9 cellular contexts compared by ENCODE assay signal in genomic region chr9:104969116-104969515, GRCh38. TPM values are rescaled to one million over a fixed set of nuclear protein-coding genes. Genes with fewer than 3 reads are reported as not detected.
A peak's percentile ranks its signal among the peaks of the same experiment; 100 is the strongest.
DNase-seq lines count a peak whose midpoint lies in the region; ATAC-seq and TF ChIP-seq lines count a peak whose summit lies in the region.
"Had no signal": no experiment of that assay in that cellular context is flagged by ENCODE, and none has a peak within 500 bp of the region (broad histone marks: within the 10 kb centered on the region; RNA-seq: fewer than 3 reads in every experiment).

No MANE protein-coding gene starts in this region.

- H3K27ac Mint-ChIP-seq in activated T-cell treated with anti-CD3 and anti-CD28 coated beads, Interleukin-2, amount 50 U/mL, for 72 hours: no peak overlapping the region
- H3K27ac Mint-ChIP-seq in chondrocyte (ENCODE audit: unreplicated experiment) (peak overlapping the region; percentile 97), type B pancreatic cell (peak overlapping the region; percentile 85)

- H3K36me3 ChIP-seq in mesodermal cell (ENCODE audit: control insufficient read depth, insufficient read depth, low read length): no peaks in the 10 kb centered on the region
- H3K36me3 ChIP-seq: BE2C had no signal

- H3K9me3 Mint-ChIP-seq in activated T-cell treated with anti-CD3 and anti-CD28 coated beads, Interleukin-2, amount 50 U/mL, for 72 hours: no peaks in the 10 kb centered on the region
- H3K9me3 Mint-ChIP-seq in chondrocyte (ENCODE audit: low read depth) (no peaks in the 10 kb centered on the region), type B pancreatic cell (peaks cover 4% of the 10 kb centered on the region)

- peaks cover 31% of the 10 kb centered on the region for H3K4me1 Mint-ChIP-seq in activated T-cell treated with anti-CD3 and anti-CD28 coated beads, Interleukin-2, amount 50 U/mL, for 72 hours (ENCODE audit: low read depth)
- H3K4me1 Mint-ChIP-seq in chondrocyte (ENCODE audit: low read depth): peaks cover 34% of the 10 kb centered on the region
- H3K4me1 Mint-ChIP-seq in type B pancreatic cell (ENCODE audit: unreplicated experiment): peaks cover 23% of the 10 kb centered on the region

- peaks cover 8% of the 10 kb centered on the region for H3K4me1 ChIP-seq in mesodermal cell (ENCODE audit: control insufficient read depth, insufficient read depth, low read length, poor library complexity, severe bottlenecking)

- WGBS in mesodermal cell (ENCODE audit: insufficient coverage in 2 of 2), 2 experiments: 45 to 47% methylated on average over 2 of the region's 4 CpGs

- H3K36me3 Mint-ChIP-seq in activated T-cell treated with anti-CD3 and anti-CD28 coated beads, Interleukin-2, amount 50 U/mL, for 72 hours (ENCODE audit: insufficient read depth in 2 of 2): no peaks in the 10 kb centered on the region
- no peaks in the 10 kb centered on the region for H3K36me3 Mint-ChIP-seq in chondrocyte (ENCODE audit: low read depth)
- no peaks in the 10 kb centered on the region for H3K36me3 Mint-ChIP-seq in type B pancreatic cell

- TF ChIP-seq CTCF in chondrocyte (IDR thresholded peaks at IDR 0.05) (no peak), type B pancreatic cell (conservative IDR thresholded peaks at IDR 0.05) (no peak)

- H3K4me3 Mint-ChIP-seq in activated T-cell treated with anti-CD3 and anti-CD28 coated beads, Interleukin-2, amount 50 U/mL, for 72 hours: peak overlapping the region; percentile 87 to 92
- peak overlapping the region; percentile 90 for H3K4me3 Mint-ChIP-seq in chondrocyte (ENCODE audit: unreplicated experiment)
- peak overlapping the region; percentile 97 for H3K4me3 Mint-ChIP-seq in type B pancreatic cell

- DNase-seq in activated T-cell treated with anti-CD3 and anti-CD28 coated beads, Interleukin-2, amount 50 U/mL, for 72 hours: no peak
- no peak for DNase-seq in activated T-cell treated with anti-CD3 and anti-CD28 coated beads, Interleukin-2, amount 50 U/mL, for 1 hour
- no peak for DNase-seq in chondrocyte (ENCODE audit: low spot score)
- no peak for DNase-seq in type B pancreatic cell (ENCODE audit: extremely low spot score, unreplicated experiment)
- no peak for DNase-seq in effector CD8-positive, alpha-beta T cell (lab: John Stamatoyannopoulos, UW)

- H3K9me3 ChIP-seq in mesodermal cell (ENCODE audit: control insufficient read depth, low read length): no peaks in the 10 kb centered on the region
- H3K9me3 ChIP-seq: BE2C had no signal

- no peak for ATAC-seq in activated T-cell treated with anti-CD3 and anti-CD28 coated beads, Interleukin-2, amount 50 U/mL, for 72 hours (replicated peaks in 1 of 2)
- no peak for ATAC-seq in GM21528 (IDR thresholded peaks at IDR 0.05; ENCODE audit: low FRiP score, unreplicated experiment)
- no peak for ATAC-seq in GM18519 (IDR thresholded peaks at IDR 0.05; ENCODE audit: low FRiP score, unreplicated experiment)

- H3K27me3 Mint-ChIP-seq in activated T-cell treated with anti-CD3 and anti-CD28 coated beads, Interleukin-2, amount 50 U/mL, for 72 hours (ENCODE audit: low read depth): peaks cover 26% of the 10 kb centered on the region
- H3K27me3 Mint-ChIP-seq in chondrocyte (ENCODE audit: low read depth) (no peaks in the 10 kb centered on the region), type B pancreatic cell (peaks cover 12% of the 10 kb centered on the region)

- H3K27ac ChIP-seq in mesodermal cell (ENCODE audit: low read depth, low read length, severe bottlenecking): peak overlapping the region; percentile 90

- H3K4me3 ChIP-seq in mesodermal cell (ENCODE audit: extremely low read depth, insufficient read depth, low read length, poor library complexity, severe bottlenecking): peak overlapping the region; percentile 75

RNA-seq across cellular contexts. Expression of gene ABCA1, which starts 41.2 kb away (rescaled TPM):
- total RNA-seq in activated T-cell treated with anti-CD3 and anti-CD28 coated beads, Interleukin-2, amount 50 U/mL, for 72 hours: 10 to 100 TPM; 12.4 to 19.5 TPM
- total RNA-seq in chondrocyte (22.4 to 26.6 TPM (median 25.1 TPM) in 3 replicates), type B pancreatic cell (ENCODE audit: low replicate concordance) (16.2 and 20.8 TPM in 2 replicates)
- polyA plus RNA-seq in mesodermal cell (2013, experiment 1 of 2): 13.5 TPM
- polyA plus RNA-seq in mesodermal cell (2013, experiment 2 of 2): 12.8 TPM
